ENCODE assay signal across 1 cellular context in the genomic region with DNA sequence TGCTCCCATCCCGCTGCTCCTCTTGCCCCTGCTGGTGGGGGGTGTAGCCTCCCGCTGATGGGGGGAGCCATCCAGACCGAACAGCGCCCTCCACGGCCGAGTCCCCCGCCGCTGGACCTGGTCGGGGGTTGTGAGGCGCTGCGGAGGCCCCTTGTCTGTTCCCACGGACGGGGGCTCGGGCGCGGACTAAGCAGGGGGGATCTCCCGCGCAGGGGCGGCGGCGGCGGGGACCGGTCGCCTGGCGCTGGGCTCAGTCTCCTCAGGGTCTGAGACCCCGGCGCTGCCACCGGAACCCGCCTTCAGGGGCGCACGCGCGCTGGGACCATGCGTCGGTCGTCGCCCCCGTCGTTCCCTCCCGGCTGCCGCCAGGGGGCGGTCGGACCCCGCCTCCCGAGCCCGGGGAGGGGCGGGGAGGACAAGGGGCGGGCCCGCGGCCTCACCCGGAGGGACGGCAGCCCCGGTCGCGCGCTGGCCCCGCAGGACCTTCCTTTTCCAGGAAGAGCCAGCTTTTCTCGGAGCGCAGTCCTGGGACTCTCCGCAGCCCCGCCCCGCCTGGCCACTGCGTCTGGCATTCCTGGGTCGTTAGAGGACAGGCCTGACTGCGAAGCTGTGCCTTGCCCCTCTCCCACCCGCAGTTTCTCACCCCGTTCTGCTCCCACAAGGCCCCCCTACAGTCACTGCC.
A peak's percentile ranks its signal among the peaks of the same experiment; 100 is the strongest.
TF ChIP-seq lines count a peak whose summit lies in the region.

No MANE protein-coding gene starts in this region.

TF ChIP-seq in K562, 482 proteins besides CTCF, POLR2A, EP300 and RAD21 (continued from another document and continues in another):
- TF ChIP-seq, protein P1, sequence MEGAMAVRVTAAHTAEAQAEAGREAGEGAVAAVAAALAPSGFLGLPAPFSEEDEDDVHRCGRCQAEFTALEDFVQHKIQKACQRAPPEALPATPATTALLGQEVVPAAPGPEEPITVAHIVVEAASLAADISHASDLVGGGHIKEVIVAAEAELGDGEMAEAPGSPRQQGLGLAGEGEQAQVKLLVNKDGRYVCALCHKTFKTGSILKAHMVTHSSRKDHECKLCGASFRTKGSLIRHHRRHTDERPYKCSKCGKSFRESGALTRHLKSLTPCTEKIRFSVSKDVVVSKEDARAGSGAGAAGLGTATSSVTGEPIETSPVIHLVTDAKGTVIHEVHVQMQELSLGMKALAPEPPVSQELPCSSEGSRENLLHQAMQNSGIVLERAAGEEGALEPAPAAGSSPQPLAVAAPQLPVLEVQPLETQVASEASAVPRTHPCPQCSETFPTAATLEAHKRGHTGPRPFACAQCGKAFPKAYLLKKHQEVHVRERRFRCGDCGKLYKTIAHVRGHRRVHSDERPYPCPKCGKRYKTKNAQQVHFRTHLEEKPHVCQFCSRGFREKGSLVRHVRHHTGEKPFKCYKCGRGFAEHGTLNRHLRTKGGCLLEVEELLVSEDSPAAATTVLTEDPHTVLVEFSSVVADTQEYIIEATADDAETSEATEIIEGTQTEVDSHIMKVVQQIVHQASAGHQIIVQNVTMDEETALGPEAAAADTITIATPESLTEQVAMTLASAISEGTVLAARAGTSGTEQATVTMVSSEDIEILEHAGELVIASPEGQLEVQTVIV (CRISPR knock-in tag; IDR thresholded peaks at IDR 0.05; ENCODE audit: borderline replicate concordance) = no peak
- TF ChIP-seq MTA3 (IDR thresholded peaks at IDR 0.05; ENCODE audit: borderline replicate concordance) (peak; percentile 60; the same call in 1 of the 2 replicates), SMAD2 (IDR thresholded peaks at IDR 0.05; ENCODE audit: low read depth, low read length) (no peak), MAFF (IDR thresholded peaks at IDR 0.05; ENCODE audit: low read length) (no peak), KHSRP (IDR thresholded peaks at IDR 0.05) (no peak), DPF2 (IDR thresholded peaks at IDR 0.05) (no peak), ZNF263 (CRISPR knock-in tag; IDR thresholded peaks at IDR 0.05; ENCODE audit: borderline replicate concordance) (no peak; the same call in 1 of the 2 replicates), MEF2D (tag; conservative IDR thresholded peaks at IDR 0.05; ENCODE audit: low read depth) (no peak), SMAD4 (CRISPR knock-in tag; conservative IDR thresholded peaks at IDR 0.05) (peak; percentile 89), SP1 (CRISPR knock-in tag; IDR thresholded peaks at IDR 0.05) (peak; percentile 84), HMG20A (CRISPR knock-in tag; conservative IDR thresholded peaks at IDR 0.05) (no peak), MECOM (CRISPR knock-in tag; IDR thresholded peaks at IDR 0.05) (no peak), KLF16 (IDR thresholded peaks at IDR 0.05) (0 out of 2 replicates have a peak, but pooled peaks have one; percentile 14), SMARCA5 (IDR thresholded peaks at IDR 0.05) (no peak), ZNF717 (CRISPR knock-in tag; IDR thresholded peaks at IDR 0.05) (no peak), SRSF9 (IDR thresholded peaks at IDR 0.05; ENCODE audit: borderline replicate concordance, low read depth, low read length) (no peak), ZEB2 (IDR thresholded peaks at IDR 0.05) (no peak), ZNF12 (CRISPR knock-in tag; IDR thresholded peaks at IDR 0.05) (no peak), BMI1 (IDR thresholded peaks at IDR 0.05; ENCODE audit: low read length) (no peak), NRF1 (conservative IDR thresholded peaks at IDR 0.05 in 1 of 2, IDR thresholded peaks at IDR 0.05 in 1 of 2) (peak; percentile 91 to 93), PRPF4 (IDR thresholded peaks at IDR 0.05; ENCODE audit: insufficient read depth, low read depth, low read length, poor library complexity, severe bottlenecking) (peak; percentile 59), CBX2 (IDR thresholded peaks at IDR 0.05; ENCODE audit: insufficient read depth, low read length, poor library complexity, severe bottlenecking) (no peak), E2F3 (CRISPR knock-in tag; IDR thresholded peaks at IDR 0.05) (0 out of 2 replicates have a peak, but pooled peaks have one; percentile 29), ZFPM2 (CRISPR knock-in tag; IDR thresholded peaks at IDR 0.05) (no peak), BHLHE40 (IDR thresholded peaks at IDR 0.05; ENCODE audit: low read length) (peak; percentile 48), MYNN (IDR thresholded peaks at IDR 0.05) (peak; percentile 36; the same call in 1 of the 2 replicates), MYNN (CRISPR knock-in tag; IDR thresholded peaks at IDR 0.05) (no peak), ZNF175 (CRISPR knock-in tag; IDR thresholded peaks at IDR 0.05; ENCODE audit: low read depth) (0 out of 2 replicates have a peak, but pooled peaks have one; percentile 74), MAZ (CRISPR knock-in tag; conservative IDR thresholded peaks at IDR 0.05 in 1 of 2, IDR thresholded peaks at IDR 0.05 in 1 of 2) (peak; percentile 97 to 98), POLR2AphosphoS2 (IDR thresholded peaks at IDR 0.05; ENCODE audit: low read length) (no peak), MCM2 (IDR thresholded peaks at IDR 0.05; ENCODE audit: low read depth) (no peak), FOXP1 (CRISPR knock-in tag; IDR thresholded peaks at IDR 0.05) (peak; percentile 55; the same call in 1 of the 2 replicates), PML (IDR thresholded peaks at IDR 0.05; ENCODE audit: low read length) (no peak), ZNF316 (IDR thresholded peaks at IDR 0.05) (no peak), POLR3A (IDR thresholded peaks at IDR 0.05; ENCODE audit: borderline replicate concordance, extremely low read depth, insufficient read depth, insufficient read length) (no peak), ZNF282 (CRISPR knock-in tag; IDR thresholded peaks at IDR 0.05) (no peak), SIX5 (IDR thresholded peaks at IDR 0.05; ENCODE audit: borderline replicate concordance in 1 of 2, insufficient read depth in 1 of 2, low read depth in 1 of 2, low read length in 2 of 2) (no peak), SUPT5H (IDR thresholded peaks at IDR 0.05) (peak; percentile 59; the same call in 1 of the 2 replicates), CBFB (CRISPR knock-in tag; IDR thresholded peaks at IDR 0.05) (no peak), KAT2B (IDR thresholded peaks at IDR 0.05; ENCODE audit: low read depth, low read length) (peak; percentile 16), TBL1XR1 (IDR thresholded peaks at IDR 0.05; ENCODE audit: low read length in 2 of 2) (peak in 1 of 2 experiments; percentile 59; a peak in 1 of 4 replicates), ZNF24 (IDR thresholded peaks at IDR 0.05) (0 out of 2 replicates have a peak, but pooled peaks have one; percentile 46), NUFIP1 (IDR thresholded peaks at IDR 0.05; ENCODE audit: partially characterized antibody) (no peak)
- TF ChIP-seq, protein P2, sequence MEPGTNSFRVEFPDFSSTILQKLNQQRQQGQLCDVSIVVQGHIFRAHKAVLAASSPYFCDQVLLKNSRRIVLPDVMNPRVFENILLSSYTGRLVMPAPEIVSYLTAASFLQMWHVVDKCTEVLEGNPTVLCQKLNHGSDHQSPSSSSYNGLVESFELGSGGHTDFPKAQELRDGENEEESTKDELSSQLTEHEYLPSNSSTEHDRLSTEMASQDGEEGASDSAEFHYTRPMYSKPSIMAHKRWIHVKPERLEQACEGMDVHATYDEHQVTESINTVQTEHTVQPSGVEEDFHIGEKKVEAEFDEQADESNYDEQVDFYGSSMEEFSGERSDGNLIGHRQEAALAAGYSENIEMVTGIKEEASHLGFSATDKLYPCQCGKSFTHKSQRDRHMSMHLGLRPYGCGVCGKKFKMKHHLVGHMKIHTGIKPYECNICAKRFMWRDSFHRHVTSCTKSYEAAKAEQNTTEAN (CRISPR knock-in tag; IDR thresholded peaks at IDR 0.05) = no peak
- TF ChIP-seq, protein P3, sequence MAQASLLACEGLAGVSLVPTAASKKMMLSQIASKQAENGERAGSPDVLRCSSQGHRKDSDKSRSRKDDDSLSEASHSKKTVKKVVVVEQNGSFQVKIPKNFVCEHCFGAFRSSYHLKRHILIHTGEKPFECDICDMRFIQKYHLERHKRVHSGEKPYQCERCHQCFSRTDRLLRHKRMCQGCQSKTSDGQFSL (CRISPR knock-in tag; IDR thresholded peaks at IDR 0.05) = peak; percentile 99
- TF ChIP-seq, protein P3 (tag; IDR thresholded peaks at IDR 0.05) = peak in 1 of 2 experiments; percentile 94; a peak in 2 of 4 replicates
- TF ChIP-seq, protein P4, sequence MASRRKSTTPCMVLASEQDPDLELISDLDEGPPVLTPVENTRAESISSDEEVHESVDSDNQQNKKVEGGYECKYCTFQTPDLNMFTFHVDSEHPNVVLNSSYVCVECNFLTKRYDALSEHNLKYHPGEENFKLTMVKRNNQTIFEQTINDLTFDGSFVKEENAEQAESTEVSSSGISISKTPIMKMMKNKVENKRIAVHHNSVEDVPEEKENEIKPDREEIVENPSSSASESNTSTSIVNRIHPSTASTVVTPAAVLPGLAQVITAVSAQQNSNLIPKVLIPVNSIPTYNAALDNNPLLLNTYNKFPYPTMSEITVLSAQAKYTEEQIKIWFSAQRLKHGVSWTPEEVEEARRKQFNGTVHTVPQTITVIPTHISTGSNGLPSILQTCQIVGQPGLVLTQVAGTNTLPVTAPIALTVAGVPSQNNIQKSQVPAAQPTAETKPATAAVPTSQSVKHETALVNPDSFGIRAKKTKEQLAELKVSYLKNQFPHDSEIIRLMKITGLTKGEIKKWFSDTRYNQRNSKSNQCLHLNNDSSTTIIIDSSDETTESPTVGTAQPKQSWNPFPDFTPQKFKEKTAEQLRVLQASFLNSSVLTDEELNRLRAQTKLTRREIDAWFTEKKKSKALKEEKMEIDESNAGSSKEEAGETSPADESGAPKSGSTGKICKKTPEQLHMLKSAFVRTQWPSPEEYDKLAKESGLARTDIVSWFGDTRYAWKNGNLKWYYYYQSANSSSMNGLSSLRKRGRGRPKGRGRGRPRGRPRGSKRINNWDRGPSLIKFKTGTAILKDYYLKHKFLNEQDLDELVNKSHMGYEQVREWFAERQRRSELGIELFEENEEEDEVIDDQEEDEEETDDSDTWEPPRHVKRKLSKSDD (conservative IDR thresholded peaks at IDR 0.05; ENCODE audit: low read length) = no peak
- TF ChIP-seq, protein P5, sequence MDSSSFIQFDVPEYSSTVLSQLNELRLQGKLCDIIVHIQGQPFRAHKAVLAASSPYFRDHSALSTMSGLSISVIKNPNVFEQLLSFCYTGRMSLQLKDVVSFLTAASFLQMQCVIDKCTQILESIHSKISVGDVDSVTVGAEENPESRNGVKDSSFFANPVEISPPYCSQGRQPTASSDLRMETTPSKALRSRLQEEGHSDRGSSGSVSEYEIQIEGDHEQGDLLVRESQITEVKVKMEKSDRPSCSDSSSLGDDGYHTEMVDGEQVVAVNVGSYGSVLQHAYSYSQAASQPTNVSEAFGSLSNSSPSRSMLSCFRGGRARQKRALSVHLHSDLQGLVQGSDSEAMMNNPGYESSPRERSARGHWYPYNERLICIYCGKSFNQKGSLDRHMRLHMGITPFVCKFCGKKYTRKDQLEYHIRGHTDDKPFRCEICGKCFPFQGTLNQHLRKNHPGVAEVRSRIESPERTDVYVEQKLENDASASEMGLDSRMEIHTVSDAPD (CRISPR knock-in tag; IDR thresholded peaks at IDR 0.05) = no peak
- TF ChIP-seq, protein P6, sequence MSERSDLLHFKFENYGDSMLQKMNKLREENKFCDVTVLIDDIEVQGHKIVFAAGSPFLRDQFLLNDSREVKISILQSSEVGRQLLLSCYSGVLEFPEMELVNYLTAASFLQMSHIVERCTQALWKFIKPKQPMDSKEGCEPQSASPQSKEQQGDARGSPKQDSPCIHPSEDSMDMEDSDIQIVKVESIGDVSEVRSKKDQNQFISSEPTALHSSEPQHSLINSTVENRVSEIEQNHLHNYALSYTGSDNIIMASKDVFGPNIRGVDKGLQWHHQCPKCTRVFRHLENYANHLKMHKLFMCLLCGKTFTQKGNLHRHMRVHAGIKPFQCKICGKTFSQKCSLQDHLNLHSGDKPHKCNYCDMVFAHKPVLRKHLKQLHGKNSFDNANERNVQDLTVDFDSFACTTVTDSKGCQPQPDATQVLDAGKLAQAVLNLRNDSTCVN (CRISPR knock-in tag; IDR thresholded peaks at IDR 0.05) = 0 out of 2 replicates have a peak, but pooled peaks have one; percentile 59
- TF ChIP-seq, protein P7, sequence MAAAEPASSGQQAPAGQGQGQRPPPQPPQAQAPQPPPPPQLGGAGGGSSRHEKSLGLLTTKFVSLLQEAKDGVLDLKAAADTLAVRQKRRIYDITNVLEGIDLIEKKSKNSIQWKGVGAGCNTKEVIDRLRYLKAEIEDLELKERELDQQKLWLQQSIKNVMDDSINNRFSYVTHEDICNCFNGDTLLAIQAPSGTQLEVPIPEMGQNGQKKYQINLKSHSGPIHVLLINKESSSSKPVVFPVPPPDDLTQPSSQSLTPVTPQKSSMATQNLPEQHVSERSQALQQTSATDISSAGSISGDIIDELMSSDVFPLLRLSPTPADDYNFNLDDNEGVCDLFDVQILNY (CRISPR knock-in tag; IDR thresholded peaks at IDR 0.05) = no peak
- TF ChIP-seq, protein P8, sequence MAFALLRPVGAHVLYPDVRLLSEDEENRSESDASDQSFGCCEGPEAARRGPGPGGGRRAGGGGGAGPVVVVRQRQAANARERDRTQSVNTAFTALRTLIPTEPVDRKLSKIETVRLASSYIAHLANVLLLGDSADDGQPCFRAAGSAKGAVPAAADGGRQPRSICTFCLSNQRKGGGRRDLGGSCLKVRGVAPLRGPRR (CRISPR knock-in tag; IDR thresholded peaks at IDR 0.05) = no peak
- TF ChIP-seq, protein P9, sequence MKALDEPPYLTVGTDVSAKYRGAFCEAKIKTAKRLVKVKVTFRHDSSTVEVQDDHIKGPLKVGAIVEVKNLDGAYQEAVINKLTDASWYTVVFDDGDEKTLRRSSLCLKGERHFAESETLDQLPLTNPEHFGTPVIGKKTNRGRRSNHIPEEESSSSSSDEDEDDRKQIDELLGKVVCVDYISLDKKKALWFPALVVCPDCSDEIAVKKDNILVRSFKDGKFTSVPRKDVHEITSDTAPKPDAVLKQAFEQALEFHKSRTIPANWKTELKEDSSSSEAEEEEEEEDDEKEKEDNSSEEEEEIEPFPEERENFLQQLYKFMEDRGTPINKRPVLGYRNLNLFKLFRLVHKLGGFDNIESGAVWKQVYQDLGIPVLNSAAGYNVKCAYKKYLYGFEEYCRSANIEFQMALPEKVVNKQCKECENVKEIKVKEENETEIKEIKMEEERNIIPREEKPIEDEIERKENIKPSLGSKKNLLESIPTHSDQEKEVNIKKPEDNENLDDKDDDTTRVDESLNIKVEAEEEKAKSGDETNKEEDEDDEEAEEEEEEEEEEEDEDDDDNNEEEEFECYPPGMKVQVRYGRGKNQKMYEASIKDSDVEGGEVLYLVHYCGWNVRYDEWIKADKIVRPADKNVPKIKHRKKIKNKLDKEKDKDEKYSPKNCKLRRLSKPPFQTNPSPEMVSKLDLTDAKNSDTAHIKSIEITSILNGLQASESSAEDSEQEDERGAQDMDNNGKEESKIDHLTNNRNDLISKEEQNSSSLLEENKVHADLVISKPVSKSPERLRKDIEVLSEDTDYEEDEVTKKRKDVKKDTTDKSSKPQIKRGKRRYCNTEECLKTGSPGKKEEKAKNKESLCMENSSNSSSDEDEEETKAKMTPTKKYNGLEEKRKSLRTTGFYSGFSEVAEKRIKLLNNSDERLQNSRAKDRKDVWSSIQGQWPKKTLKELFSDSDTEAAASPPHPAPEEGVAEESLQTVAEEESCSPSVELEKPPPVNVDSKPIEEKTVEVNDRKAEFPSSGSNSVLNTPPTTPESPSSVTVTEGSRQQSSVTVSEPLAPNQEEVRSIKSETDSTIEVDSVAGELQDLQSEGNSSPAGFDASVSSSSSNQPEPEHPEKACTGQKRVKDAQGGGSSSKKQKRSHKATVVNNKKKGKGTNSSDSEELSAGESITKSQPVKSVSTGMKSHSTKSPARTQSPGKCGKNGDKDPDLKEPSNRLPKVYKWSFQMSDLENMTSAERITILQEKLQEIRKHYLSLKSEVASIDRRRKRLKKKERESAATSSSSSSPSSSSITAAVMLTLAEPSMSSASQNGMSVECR (CRISPR knock-in tag; IDR thresholded peaks at IDR 0.05) = peak; percentile 85
